In genomic region chr21:45555251-45555556, GRCh38 we compare ENCODE assay signal across 8 cellular contexts. TPM values are rescaled to one million over a fixed set of nuclear protein-coding genes. Genes with fewer than 3 reads are reported as not detected.
DNase-seq lines count a peak whose midpoint lies in the region; ATAC-seq and TF ChIP-seq lines count a peak whose summit lies in the region.

No MANE protein-coding gene starts in this region.

- H3K9me3 ChIP-seq in Karpas-422 (ENCODE audit: low read length) (no peaks in the 10 kb centered on the region), psoas muscle (no peaks in the 10 kb centered on the region)

- H3K27me3 ChIP-seq in Karpas-422 (ENCODE audit: low read length) (no peaks in the 10 kb centered on the region), dorsolateral prefrontal cortex (no peaks in the 10 kb centered on the region), psoas muscle (ENCODE audit: insufficient read depth in 3 of 3, low read length in 2 of 3) (peaks cover 0 to 24% (median 7%) of the 10 kb centered on the region in 3 donors)

- no peak overlapping the region for H3K4me3 ChIP-seq in Karpas-422 (ENCODE audit: low read length)
- peak overlapping the region in 58 of 59 donors; percentile 27 to 79 (median 64) for H3K4me3 ChIP-seq in dorsolateral prefrontal cortex
- peak overlapping the region; percentile 67 for H3K4me3 ChIP-seq in psoas muscle

- no peaks in the 10 kb centered on the region for H3K36me3 ChIP-seq in Karpas-422 (ENCODE audit: insufficient read depth, low read length)
- H3K36me3 ChIP-seq in psoas muscle (ENCODE audit: insufficient read depth in 1 of 2, low read depth in 1 of 2) = no peaks in the 10 kb centered on the region

- TF ChIP-seq CTCF in C4-2B (conservative IDR thresholded peaks at IDR 0.05) = no peak
- no peak for TF ChIP-seq CTCF in dorsolateral prefrontal cortex (IDR thresholded peaks at IDR 0.05 in 54 of 56, conservative IDR thresholded peaks at IDR 0.05 in 2 of 56; ENCODE audit: low read depth in 1 of 56, partially characterized antibody in 56 of 56)
- TF ChIP-seq CTCF in psoas muscle (IDR thresholded peaks at IDR 0.05) = no peak

- intact Hi-C loops in dorsolateral prefrontal cortex (cut with DNase I) = loop anchor here (2.0 to 10.0 kb wide), 7 partner anchors 42 to 420 kb away; partner anchors contain the start of genes PCBP3 (in 1 of the 2) and POFUT2 (in 1 of the 2)
- intact Hi-C loops in psoas muscle (cut with DNase I) = loop anchor here (1.0 to 5.0 kb wide), 3 partner anchors 265 to 367 kb away; no protein-coding TSS in a partner anchor

- peaks cover 7% of the 10 kb centered on the region for H4K20me1 ChIP-seq in Karpas-422 (ENCODE audit: insufficient read depth, low read depth, low read length)

- peaks cover 32% of the 10 kb centered on the region for H3K4me1 ChIP-seq in Karpas-422 (ENCODE audit: low read length)
- H3K4me1 ChIP-seq in psoas muscle = peaks cover 4% of the 10 kb centered on the region

- H3K27ac ChIP-seq in C4-2B (peak overlapping the region; percentile 67), Karpas-422 (ENCODE audit: low read length) (no peak overlapping the region), dorsolateral prefrontal cortex (peak overlapping the region in 43 of 59 donors; percentile 41 to 92 (median 80)), psoas muscle (no peak overlapping the region)

- H2AFZ ChIP-seq in Karpas-422 (ENCODE audit: low read length) = no peak overlapping the region

- DNase-seq in Karpas-422 = peak; percentile 44
- no peak for DNase-seq in dorsolateral prefrontal cortex
- DNase-seq in psoas muscle = no peak
- no peak for DNase-seq in HT-29 (ENCODE audit: low spot score)
- DNase-seq in kidney tubule cell (ENCODE audit: low spot score) = no peak

- WGBS in psoas muscle, 3 donors = 0% methylated on average over 5 to 17 of the region's 34 CpGs; no CpG with 5 or more reads in 1 of the 3 donors

- ATAC-seq in psoas muscle (no peak), HG03469 (IDR thresholded peaks at IDR 0.05; ENCODE audit: unreplicated experiment) (no peak), HG03097 (IDR thresholded peaks at IDR 0.05; ENCODE audit: low FRiP score, unreplicated experiment) (no peak)

- H3K79me2 ChIP-seq in Karpas-422 (ENCODE audit: low read length) = no peaks in the 10 kb centered on the region

- H3K4me2 ChIP-seq in Karpas-422 (ENCODE audit: low read depth, low read length, poor library complexity, severe bottlenecking) = no peak overlapping the region

- no peaks in the 10 kb centered on the region for H3K9me2 ChIP-seq in Karpas-422 (replicated peaks; ENCODE audit: insufficient read depth, low read length)

- H3K9ac ChIP-seq in Karpas-422 (ENCODE audit: low read length) = no peak overlapping the region

RNA-seq across cellular contexts. Expression of gene SLC19A1, which starts 13.0 kb away (rescaled TPM):
- total RNA-seq in Karpas-422 (2014; rRNA removed; shearing (Covaris generic); ENCODE audit: low replicate concordance) = 4.3 and 7.4 TPM in 2 replicates
- total RNA-seq in dorsolateral prefrontal cortex (10 to 100 TPM; 13.2 to 83.6 (median 28.1) TPM), psoas muscle (1 to 10 TPM; 1.4 to 2.8 (median 1.9) TPM)
- polyA plus RNA-seq in psoas muscle = 1 to 10 TPM; 2.3 to 3.8 (median 3.1) TPM
- total RNA-seq in HT-29 (2014; rRNA removed; shearing (Covaris generic)) = 56.7 and 67.4 TPM in 2 replicates

Comparison
In these comparisons a context has a peak if more than half of its experiments do, and no peak if none do; other contexts are left out.
1. H3K27ac ChIP-seq: peak in C4-2B (single experiment) and dorsolateral prefrontal cortex (43 of 59); none in Karpas-422 (single experiment) and psoas muscle (single experiment).